ENCODE assay signal across 17 cellular contexts in the genomic region with DNA sequence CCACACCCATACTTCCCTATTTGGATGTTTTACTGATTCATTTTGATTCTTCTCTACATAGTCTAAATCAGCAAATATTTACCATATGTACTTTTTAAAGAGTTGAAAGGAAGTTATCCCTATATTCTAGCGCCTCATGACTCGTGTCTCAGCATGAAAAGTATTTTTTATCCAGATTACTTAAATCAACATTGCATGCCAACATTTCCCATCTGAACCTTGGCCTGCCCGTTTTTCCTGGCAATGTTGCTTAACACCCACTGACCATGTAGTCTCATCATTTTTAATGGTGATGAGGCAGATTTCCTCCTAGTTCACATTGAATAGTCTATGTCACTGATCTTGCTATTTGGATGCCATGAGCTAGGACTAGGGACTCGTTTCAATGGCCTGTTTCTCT. TPM values are rescaled to one million over a fixed set of nuclear protein-coding genes. Genes with fewer than 3 reads are reported as not detected.
A peak's percentile ranks its signal among the peaks of the same experiment; 100 is the strongest.
DNase-seq lines count a peak whose midpoint lies in the region; ATAC-seq and TF ChIP-seq lines count a peak whose summit lies in the region.
"Had no signal": no experiment of that assay in that cellular context is flagged by ENCODE, and none has a peak within 500 bp of the region (broad histone marks: within the 10 kb centered on the region; RNA-seq: fewer than 3 reads in every experiment).

No MANE protein-coding gene starts in this region.

- no peak overlapping the region for H3K27ac Mint-ChIP-seq in activated T-helper 2 cell treated with anti-CD3 and anti-CD28 coated beads, Interferon-gamma antibody, Interleukin-2, Interleukin-4, amounts not matched to agents 10 μg/mL and 5 μg/mL and 100 μg/mL, durations not matched to agents 14 hours and 24 hours and 36 hours
- H3K27ac Mint-ChIP-seq: activated naive CD8-positive, alpha-beta T cell treated with anti-CD3 and anti-CD28 coated beads for 36 hours; natural killer cell treated with Interleukin-12 subunit alpha and Interleukin-12 subunit beta and Interleukin-15 and Interleukin-18, amount 100 ng/mL, for 72 hours had no signal

- in situ Hi-C loops in IMR-90 (cut with MboI; ENCODE audit: low sequenced_read_pairs) = no loop called here

- WGBS in IMR-90 (ENCODE audit: extremely low coverage in 2 of 2, insufficient read length in 1 of 2), 2 experiments = no CpG with 5 or more reads among the region's 4 CpGs
- 14% methylated on average over 4 of the region's 4 CpGs for WGBS in right lobe of liver (ENCODE audit: insufficient coverage, low coverage, low lambda C conversion rate, missing lambda C conversion rate)

- no peak for TF ChIP-seq CTCF in AG09309 (IDR thresholded peaks at IDR 0.05; ENCODE audit: control insufficient read depth, insufficient read depth, low read depth, low read length, missing control alignments)
- no peak for TF ChIP-seq CTCF in IMR-90 (conservative IDR thresholded peaks at IDR 0.05; ENCODE audit: low read depth, low read length)
- TF ChIP-seq CTCF in epithelial cell of proximal tubule (conservative IDR thresholded peaks at IDR 0.05; ENCODE audit: low read depth, low read length) = no peak
- no peak for TF ChIP-seq CTCF in right lobe of liver (IDR thresholded peaks at IDR 0.05)

- H2BK20ac ChIP-seq in IMR-90 (ENCODE audit: low read depth, low read length) = no peak overlapping the region

- no peak overlapping the region for H4K91ac ChIP-seq in IMR-90 (ENCODE audit: insufficient read depth, low read depth, low read length)

- POLR2A ChIA-PET in IMR-90 (lab: Charles Lee; ENCODE audit: unreplicated experiment) = no interaction called here

- H3K27ac ChIP-seq in IMR-90 (ENCODE audit: insufficient read depth, low read length) (no peak overlapping the region), right lobe of liver (peak overlapping the region in 1 of 3 donors; percentile 72)

- no peak overlapping the region for H4K5ac ChIP-seq in IMR-90 (ENCODE audit: low read depth, low read length)

- ATAC-seq in IMR-90 (ENCODE audit: low read depth) (no peak), right lobe of liver (peak; percentile 61 to 79 (median 64)), GM19324 (IDR thresholded peaks at IDR 0.05; ENCODE audit: low FRiP score, unreplicated experiment) (no peak), SK-N-SH treated with all-trans-retinoic acid at 6 μM for 48 hours (no peak)
- ATAC-seq: activated T-cell treated with anti-CD3 and anti-CD28 coated beads, Interleukin-2, amount 50 U/mL, for 4 hours; K562; natural killer cell treated with Interleukin-12 subunit alpha and Interleukin-12 subunit beta and Interleukin-15 and Interleukin-18, amount 100 ng/mL, for 72 hours had no signal

- no peak overlapping the region for H3K9ac ChIP-seq in IMR-90 (ENCODE audit: low read depth, low read length)

- H3K56ac ChIP-seq in IMR-90 (ENCODE audit: extremely low read depth, insufficient read depth, low read length) = no peak overlapping the region

- no peak overlapping the region for H3K14ac ChIP-seq in IMR-90 (replicated peaks; ENCODE audit: low read depth, low read length)

- H3K79me1 ChIP-seq in IMR-90 (ENCODE audit: low read depth in 1 of 2, low read length in 2 of 2) = no peaks in the 10 kb centered on the region

- H2AFZ ChIP-seq in IMR-90 (replicated peaks; ENCODE audit: low read length, poor library complexity) = no peak overlapping the region

- no peaks in the 10 kb centered on the region for H4K20me1 ChIP-seq in IMR-90 (ENCODE audit: insufficient read depth, low read length)

- H3K36me3 ChIP-seq in IMR-90 (ENCODE audit: control insufficient read depth, insufficient read depth, low read length) (no peaks in the 10 kb centered on the region), right lobe of liver (no peaks in the 10 kb centered on the region)

- H3K36me3 Mint-ChIP-seq in activated T-helper 2 cell treated with anti-CD3 and anti-CD28 coated beads, Interferon-gamma antibody, Interleukin-2, Interleukin-4, amounts not matched to agents 10 μg/mL and 5 μg/mL and 100 μg/mL, durations not matched to agents 14 hours and 24 hours and 36 hours (ENCODE audit: low read depth) = no peaks in the 10 kb centered on the region
- H3K36me3 Mint-ChIP-seq: activated naive CD8-positive, alpha-beta T cell treated with anti-CD3 and anti-CD28 coated beads for 36 hours; natural killer cell treated with Interleukin-12 subunit alpha and Interleukin-12 subunit beta and Interleukin-15 and Interleukin-18, amount 100 ng/mL, for 72 hours had no signal

- no peak overlapping the region for H2BK5ac ChIP-seq in IMR-90 (ENCODE audit: low read depth, low read length, poor library complexity, severe bottlenecking)

- no peak overlapping the region for H3K4ac ChIP-seq in IMR-90 (ENCODE audit: low read depth, low read length)

- H3K4me3 Mint-ChIP-seq in activated T-helper 2 cell treated with anti-CD3 and anti-CD28 coated beads, Interferon-gamma antibody, Interleukin-2, Interleukin-4, amounts not matched to agents 10 μg/mL and 5 μg/mL and 100 μg/mL, durations not matched to agents 14 hours and 24 hours and 36 hours (ENCODE audit: low read depth) = no peak overlapping the region
- H3K4me3 Mint-ChIP-seq: activated naive CD8-positive, alpha-beta T cell treated with anti-CD3 and anti-CD28 coated beads for 36 hours; activated T-cell treated with anti-CD3 and anti-CD28 coated beads, Interleukin-2, amount 50 U/mL, for 4 hours; natural killer cell treated with Interleukin-12 subunit alpha and Interleukin-12 subunit beta and Interleukin-15 and Interleukin-18, amount 100 ng/mL, for 72 hours had no signal

- no peak overlapping the region for H3K18ac ChIP-seq in IMR-90 (ENCODE audit: low read depth, low read length)

- no peaks in the 10 kb centered on the region; the same call in 1 of the 2 replicates for H3K27me3 ChIP-seq in IMR-90 (ENCODE audit: control insufficient read depth, insufficient read depth, low read length)
- H3K27me3 ChIP-seq in right lobe of liver = no peaks in the 10 kb centered on the region

- H2AK5ac ChIP-seq in IMR-90 (ENCODE audit: low read depth, low read length) = no peak overlapping the region

- no peak overlapping the region for H2BK15ac ChIP-seq in IMR-90 (ENCODE audit: low read depth, low read length)

- intact Hi-C loops in IMR-90 (cut with micrococcal nuclease) = no loop called here
- intact Hi-C loops in right lobe of liver (cut with DNase I) = loop anchor here in 1 of 2 donors (10.0 kb wide), 1 partner anchor 249 kb away; no protein-coding TSS in a partner anchor
- intact Hi-C loops in activated T-helper 2 cell treated with anti-CD3 and anti-CD28 coated beads, Interferon-gamma antibody, Interleukin-2, Interleukin-4, amounts not matched to agents 10 μg/mL and 5 μg/mL and 100 μg/mL, durations not matched to agents 14 hours and 24 hours and 36 hours (cut with micrococcal nuclease) = no loop called here

- dilution Hi-C loops in IMR-90 (cut with HindIII; ENCODE audit: low sequenced_read_pairs, unreplicated experiment) = no loop called here

- no peaks in the 10 kb centered on the region for H3K4me1 ChIP-seq in IMR-90 (ENCODE audit: control insufficient read depth, insufficient read depth, low read length)
- peaks cover 2 to 9% (median 6%) of the 10 kb centered on the region in 4 donors for H3K4me1 ChIP-seq in right lobe of liver

- peaks cover 3% of the 10 kb centered on the region for H3K27me3 Mint-ChIP-seq in activated T-helper 2 cell treated with anti-CD3 and anti-CD28 coated beads, Interferon-gamma antibody, Interleukin-2, Interleukin-4, amounts not matched to agents 10 μg/mL and 5 μg/mL and 100 μg/mL, durations not matched to agents 14 hours and 24 hours and 36 hours (ENCODE audit: low read depth)

- H4K8ac ChIP-seq in IMR-90 (ENCODE audit: low read depth in 2 of 2, low read length in 2 of 2) = no peak overlapping the region

- H3K4me2 ChIP-seq in IMR-90 (ENCODE audit: low read depth, low read length) = no peak overlapping the region

- H3K9me1 ChIP-seq in IMR-90 (ENCODE audit: insufficient read depth, low read length) = no peaks in the 10 kb centered on the region

- CTCF ChIA-PET in IMR-90 (lab: Yijun Ruan, JAX) = interaction anchor here (1.8 kb wide), 1 partner anchor 247 kb away, joined by 5 read pairs; no protein-coding TSS in a partner anchor

- no peak for TF ChIP-seq RAD21 in IMR-90 (IDR thresholded peaks at IDR 0.05; ENCODE audit: low read length)

- no peak overlapping the region for H2AK9ac ChIP-seq in IMR-90 (replicated peaks; ENCODE audit: low read depth, low read length, poor library complexity)

- no peak overlapping the region for H3K23ac ChIP-seq in IMR-90 (ENCODE audit: low read depth, low read length)

- TF ChIP-seq POLR2A in IMR-90 (IDR thresholded peaks at IDR 0.05; ENCODE audit: low read depth, low read length) (no peak), right lobe of liver (IDR thresholded peaks at IDR 0.05) (peak; percentile 27)

- H3K4me1 Mint-ChIP-seq in activated T-helper 2 cell treated with anti-CD3 and anti-CD28 coated beads, Interferon-gamma antibody, Interleukin-2, Interleukin-4, amounts not matched to agents 10 μg/mL and 5 μg/mL and 100 μg/mL, durations not matched to agents 14 hours and 24 hours and 36 hours (ENCODE audit: low read depth) = peaks cover 2% of the 10 kb centered on the region

- H3K9me3 ChIP-seq in IMR-90 (ENCODE audit: control insufficient read depth, insufficient read depth, low read length) = no peaks in the 10 kb centered on the region
- no peaks in the 10 kb centered on the region for H3K9me3 ChIP-seq in right lobe of liver

- H2BK120ac ChIP-seq in IMR-90 (ENCODE audit: low read depth, low read length) = no peak overlapping the region

- H3K9me3 Mint-ChIP-seq in activated T-helper 2 cell treated with anti-CD3 and anti-CD28 coated beads, Interferon-gamma antibody, Interleukin-2, Interleukin-4, amounts not matched to agents 10 μg/mL and 5 μg/mL and 100 μg/mL, durations not matched to agents 14 hours and 24 hours and 36 hours = no peaks in the 10 kb centered on the region
- H3K9me3 Mint-ChIP-seq: activated naive CD8-positive, alpha-beta T cell treated with anti-CD3 and anti-CD28 coated beads for 36 hours; activated T-cell treated with anti-CD3 and anti-CD28 coated beads, Interleukin-2, amount 50 U/mL, for 4 hours; natural killer cell treated with Interleukin-12 subunit alpha and Interleukin-12 subunit beta and Interleukin-15 and Interleukin-18, amount 100 ng/mL, for 72 hours had no signal

- BruUV-seq in IMR-90 (replicated peaks; lab: Mats Ljungman, UMichigan) = no TSS peak

- H3K4me3 ChIP-seq in AG09309 (ENCODE audit: control insufficient read depth, low read depth, low read length) (no peak overlapping the region), IMR-90 (ENCODE audit: insufficient read depth, low read depth, low read length) (no peak overlapping the region), epithelial cell of proximal tubule (ENCODE audit: low read depth, low read length) (no peak overlapping the region), right lobe of liver (no peak overlapping the region)
- H3K4me3 ChIP-seq: K562 had no signal

- DNase-seq in AG09309 (ENCODE audit: low read depth) (peak; percentile 41), IMR-90 (peak; percentile 27), epithelial cell of proximal tubule (ENCODE audit: low read depth) (peak; percentile 33), right lobe of liver (peak in 2 of 3 donors; percentile 37 to 59)
- DNase-seq in activated T-helper 2 cell treated with anti-CD3 and anti-CD28 coated beads, Interferon-gamma antibody, Interleukin-2, Interleukin-4, amounts not matched to agents 10 μg/mL and 5 μg/mL and 100 μg/mL, durations not matched to agents 14 hours and 24 hours and 36 hours (ENCODE audit: low spot score) = no peak
- no peak for DNase-seq in activated CD4-positive, alpha-beta T cell treated with anti-CD3 and anti-CD28 coated beads, Interleukin-2, amount 50 U/mL, for 48 hours
- DNase-seq: activated naive CD8-positive, alpha-beta T cell treated with anti-CD3 and anti-CD28 coated beads for 36 hours; activated T-cell treated with anti-CD3 and anti-CD28 coated beads, Interleukin-2, amount 50 U/mL, for 4 hours; caudate nucleus; effector memory CD4-positive, alpha-beta T cell; NCI-H1092; NCI-H82 had no signal

RNA-seq across cellular contexts. Expression of a gene that starts 13.2 kb away (rescaled TPM):
- total RNA-seq in IMR-90 (2012; rRNA removed) (not detected in 2 replicates), epithelial cell of proximal tubule (not detected in 2 replicates), right lobe of liver (not detected)
- polyA plus RNA-seq in IMR-90 (2012; rRNA removed) = not detected in 2 replicates
- polyA plus RNA-seq in IMR-90 (2012; cell fraction: cytosol; rRNA removed) = not detected in 2 replicates
- not detected in 2 replicates for polyA plus RNA-seq in IMR-90 (2012; cell fraction: nucleus; rRNA removed; ENCODE audit: low replicate concordance)
- total RNA-seq in activated T-helper 2 cell treated with anti-CD3 and anti-CD28 coated beads, Interferon-gamma antibody, Interleukin-2, Interleukin-4, amounts not matched to agents 10 μg/mL and 5 μg/mL and 100 μg/mL, durations not matched to agents 14 hours and 24 hours and 36 hours = not detected in 2 replicates
- total RNA-seq: activated naive CD8-positive, alpha-beta T cell treated with anti-CD3 and anti-CD28 coated beads for 36 hours; activated T-cell treated with anti-CD3 and anti-CD28 coated beads, Interleukin-2, amount 50 U/mL, for 4 hours; K562; lung microvascular endothelial cell; natural killer cell treated with Interleukin-12 subunit alpha and Interleukin-12 subunit beta and Interleukin-15 and Interleukin-18, amount 100 ng/mL, for 72 hours had no signal
- polyA plus RNA-seq: K562 had no signal

RNA-seq across cellular contexts. Expression of a gene that starts 36.1 kb away (rescaled TPM):
- not detected in 2 replicates for total RNA-seq in IMR-90 (2012; rRNA removed)
- polyA plus RNA-seq in IMR-90 (2012; rRNA removed) = not detected in 2 replicates
- polyA plus RNA-seq in IMR-90 (2012; cell fraction: cytosol; rRNA removed) = not detected in 2 replicates
- not detected in 2 replicates for polyA plus RNA-seq in IMR-90 (2012; cell fraction: nucleus; rRNA removed; ENCODE audit: low replicate concordance)
- not detected in 2 replicates for total RNA-seq in epithelial cell of proximal tubule
- total RNA-seq in right lobe of liver = not detected
- total RNA-seq in activated T-helper 2 cell treated with anti-CD3 and anti-CD28 coated beads, Interferon-gamma antibody, Interleukin-2, Interleukin-4, amounts not matched to agents 10 μg/mL and 5 μg/mL and 100 μg/mL, durations not matched to agents 14 hours and 24 hours and 36 hours = not detected in 2 replicates
- total RNA-seq: activated naive CD8-positive, alpha-beta T cell treated with anti-CD3 and anti-CD28 coated beads for 36 hours; activated T-cell treated with anti-CD3 and anti-CD28 coated beads, Interleukin-2, amount 50 U/mL, for 4 hours; K562; lung microvascular endothelial cell; natural killer cell treated with Interleukin-12 subunit alpha and Interleukin-12 subunit beta and Interleukin-15 and Interleukin-18, amount 100 ng/mL, for 72 hours had no signal

RNA-seq across cellular contexts. Expression of a gene that starts 38.8 kb away (rescaled TPM):
- total RNA-seq in IMR-90 (2012; rRNA removed) (not detected in 2 replicates), epithelial cell of proximal tubule (not detected in 2 replicates), right lobe of liver (not detected)
- polyA plus RNA-seq in IMR-90 (2012; rRNA removed) = not detected in 2 replicates
- polyA plus RNA-seq in IMR-90 (2012; cell fraction: cytosol; rRNA removed) = not detected in 2 replicates
- not detected in 2 replicates for polyA plus RNA-seq in IMR-90 (2012; cell fraction: nucleus; rRNA removed; ENCODE audit: low replicate concordance)
- total RNA-seq in activated T-helper 2 cell treated with anti-CD3 and anti-CD28 coated beads, Interferon-gamma antibody, Interleukin-2, Interleukin-4, amounts not matched to agents 10 μg/mL and 5 μg/mL and 100 μg/mL, durations not matched to agents 14 hours and 24 hours and 36 hours = not detected in 2 replicates
- total RNA-seq: activated naive CD8-positive, alpha-beta T cell treated with anti-CD3 and anti-CD28 coated beads for 36 hours; activated T-cell treated with anti-CD3 and anti-CD28 coated beads, Interleukin-2, amount 50 U/mL, for 4 hours; K562; lung microvascular endothelial cell; natural killer cell treated with Interleukin-12 subunit alpha and Interleukin-12 subunit beta and Interleukin-15 and Interleukin-18, amount 100 ng/mL, for 72 hours had no signal
- polyA plus RNA-seq: K562 had no signal

RNA-seq across cellular contexts. Expression of a gene that starts 54.7 kb away (rescaled TPM):
- total RNA-seq in IMR-90 (2012; rRNA removed) (not detected in 2 replicates), epithelial cell of proximal tubule (not detected in 2 replicates), right lobe of liver (not detected)
- not detected in 2 replicates for polyA plus RNA-seq in IMR-90 (2012; rRNA removed)
- not detected in 2 replicates for polyA plus RNA-seq in IMR-90 (2012; cell fraction: cytosol; rRNA removed)
- not detected in 2 replicates for polyA plus RNA-seq in IMR-90 (2012; cell fraction: nucleus; rRNA removed; ENCODE audit: low replicate concordance)
- not detected in 2 replicates for total RNA-seq in activated T-helper 2 cell treated with anti-CD3 and anti-CD28 coated beads, Interferon-gamma antibody, Interleukin-2, Interleukin-4, amounts not matched to agents 10 μg/mL and 5 μg/mL and 100 μg/mL, durations not matched to agents 14 hours and 24 hours and 36 hours
- total RNA-seq: activated naive CD8-positive, alpha-beta T cell treated with anti-CD3 and anti-CD28 coated beads for 36 hours; activated T-cell treated with anti-CD3 and anti-CD28 coated beads, Interleukin-2, amount 50 U/mL, for 4 hours; K562; lung microvascular endothelial cell; natural killer cell treated with Interleukin-12 subunit alpha and Interleukin-12 subunit beta and Interleukin-15 and Interleukin-18, amount 100 ng/mL, for 72 hours had no signal
- polyA plus RNA-seq: K562 had no signal

Comparison
In these comparisons a context has a peak if more than half of its experiments do, and no peak if none do; other contexts are left out.
1. DNase-seq: peak in AG09309 (single experiment), IMR-90 (single experiment), epithelial cell of proximal tubule (single experiment) and right lobe of liver (2 of 3); none in activated T-helper 2 cell treated with anti-CD3 and anti-CD28 coated beads, Interferon-gamma antibody, Interleukin-2, Interleukin-4, amounts not matched to agents 10 μg/mL and 5 μg/mL and 100 μg/mL, durations not matched to agents 14 hours and 24 hours and 36 hours (single experiment) and activated CD4-positive, alpha-beta T cell treated with anti-CD3 and anti-CD28 coated beads, Interleukin-2, amount 50 U/mL, for 48 hours (0 of 2).
2. ATAC-seq: peak in right lobe of liver (4 of 4); none in IMR-90 (single experiment), GM19324 (single experiment) and SK-N-SH treated with all-trans-retinoic acid at 6 μM for 48 hours (single experiment).